ENCODE assay signal across 7 cellular contexts in genomic region chr7:37344886-37345579, GRCh38.
DNase-seq lines count a peak whose midpoint lies in the region; ATAC-seq lines count a peak whose summit lies in the region.

No MANE protein-coding gene starts in this region.

- H3K27ac Mint-ChIP-seq in activated T-helper 1 cell treated with anti-CD3 and anti-CD28 coated beads, Interleukin-12 subunit alpha, Interleukin-12 subunit beta, Interleukin-2, Interleukin-4 antibody, amounts not matched to agents 30 ng/mL and 10 ng/mL and 1 ng/mL, durations not matched to agents 14 hours and 24 hours and 36 hours = peak overlapping the region; percentile 86
- peak overlapping the region; percentile 88 for H3K27ac Mint-ChIP-seq in stimulated activated memory B cell treated with anti-CD40 and anti-IgM and Interleukin-4, amounts not matched to agents 10 μg/mL and 1 μg/mL and 100 μg/mL, for 72 hours

- intact Hi-C loops in activated T-helper 1 cell treated with anti-CD3 and anti-CD28 coated beads, Interleukin-12 subunit alpha, Interleukin-12 subunit beta, Interleukin-2, Interleukin-4 antibody, amounts not matched to agents 30 ng/mL and 10 ng/mL and 1 ng/mL, durations not matched to agents 14 hours and 24 hours and 36 hours (cut with micrococcal nuclease) = loop anchor here (5.0 kb wide), 4 partner anchors 313 to 1528 kb away; partner anchors contain the start of gene AOAH

- H3K27me3 Mint-ChIP-seq in activated T-helper 1 cell treated with anti-CD3 and anti-CD28 coated beads, Interleukin-12 subunit alpha, Interleukin-12 subunit beta, Interleukin-2, Interleukin-4 antibody, amounts not matched to agents 30 ng/mL and 10 ng/mL and 1 ng/mL, durations not matched to agents 14 hours and 24 hours and 36 hours (ENCODE audit: insufficient read depth) = no peaks in the 10 kb centered on the region
- H3K27me3 Mint-ChIP-seq in stimulated activated memory B cell treated with anti-CD40 and anti-IgM and Interleukin-4, amounts not matched to agents 10 μg/mL and 1 μg/mL and 100 μg/mL, for 72 hours = no peaks in the 10 kb centered on the region

- H3K4me1 Mint-ChIP-seq in activated T-helper 1 cell treated with anti-CD3 and anti-CD28 coated beads, Interleukin-12 subunit alpha, Interleukin-12 subunit beta, Interleukin-2, Interleukin-4 antibody, amounts not matched to agents 30 ng/mL and 10 ng/mL and 1 ng/mL, durations not matched to agents 14 hours and 24 hours and 36 hours (ENCODE audit: low read depth) = peaks cover 72% of the 10 kb centered on the region
- H3K4me1 Mint-ChIP-seq in stimulated activated memory B cell treated with anti-CD40 and anti-IgM and Interleukin-4, amounts not matched to agents 10 μg/mL and 1 μg/mL and 100 μg/mL, for 72 hours = peaks cover 74% of the 10 kb centered on the region

- H3K4me3 Mint-ChIP-seq in activated T-helper 1 cell treated with anti-CD3 and anti-CD28 coated beads, Interleukin-12 subunit alpha, Interleukin-12 subunit beta, Interleukin-2, Interleukin-4 antibody, amounts not matched to agents 30 ng/mL and 10 ng/mL and 1 ng/mL, durations not matched to agents 14 hours and 24 hours and 36 hours = peak overlapping the region; percentile 44
- H3K4me3 Mint-ChIP-seq in stimulated activated memory B cell treated with anti-CD40 and anti-IgM and Interleukin-4, amounts not matched to agents 10 μg/mL and 1 μg/mL and 100 μg/mL, for 72 hours = peak overlapping the region; percentile 56

- peaks cover 25% of the 10 kb centered on the region for H3K36me3 Mint-ChIP-seq in activated T-helper 1 cell treated with anti-CD3 and anti-CD28 coated beads, Interleukin-12 subunit alpha, Interleukin-12 subunit beta, Interleukin-2, Interleukin-4 antibody, amounts not matched to agents 30 ng/mL and 10 ng/mL and 1 ng/mL, durations not matched to agents 14 hours and 24 hours and 36 hours (ENCODE audit: low read depth)
- H3K36me3 Mint-ChIP-seq in stimulated activated memory B cell treated with anti-CD40 and anti-IgM and Interleukin-4, amounts not matched to agents 10 μg/mL and 1 μg/mL and 100 μg/mL, for 72 hours = peaks cover 2% of the 10 kb centered on the region

- peak; percentile 42 for ATAC-seq in GM19455 (IDR thresholded peaks at IDR 0.05; ENCODE audit: unreplicated experiment)
- peak; percentile 38 for ATAC-seq in HG03460 (IDR thresholded peaks at IDR 0.05; ENCODE audit: unreplicated experiment)
- ATAC-seq in stimulated activated memory B cell treated with anti-CD40 and anti-IgM and Interleukin-4, amounts not matched to agents 10 μg/mL and 1 μg/mL and 100 μg/mL, for 72 hours = no peak
- no peak for ATAC-seq in GM21367 (IDR thresholded peaks at IDR 0.05; ENCODE audit: unreplicated experiment)

- no peaks in the 10 kb centered on the region for H3K9me3 Mint-ChIP-seq in activated T-helper 1 cell treated with anti-CD3 and anti-CD28 coated beads, Interleukin-12 subunit alpha, Interleukin-12 subunit beta, Interleukin-2, Interleukin-4 antibody, amounts not matched to agents 30 ng/mL and 10 ng/mL and 1 ng/mL, durations not matched to agents 14 hours and 24 hours and 36 hours
- H3K9me3 Mint-ChIP-seq in stimulated activated memory B cell treated with anti-CD40 and anti-IgM and Interleukin-4, amounts not matched to agents 10 μg/mL and 1 μg/mL and 100 μg/mL, for 72 hours = no peaks in the 10 kb centered on the region

- no peak for DNase-seq in activated T-helper 1 cell treated with anti-CD3 and anti-CD28 coated beads, Interleukin-12 subunit alpha, Interleukin-12 subunit beta, Interleukin-2, Interleukin-4 antibody, amounts not matched to agents 30 ng/mL and 10 ng/mL and 1 ng/mL, durations not matched to agents 14 hours and 24 hours and 36 hours (ENCODE audit: low spot score)
- no peak for DNase-seq in HCEC 1CT
- no peak for DNase-seq in NCI-H1417 (lab: John Stamatoyannopoulos, UW)

Comparison
In these comparisons a context has a peak if more than half of its experiments do, and no peak if none do; other contexts are left out.
1. ATAC-seq: peak in GM19455 (single experiment) and HG03460 (single experiment); none in stimulated activated memory B cell treated with anti-CD40 and anti-IgM and Interleukin-4, amounts not matched to agents 10 μg/mL and 1 μg/mL and 100 μg/mL, for 72 hours (single experiment) and GM21367 (single experiment).